Comparison of ENCODE assay signal across 21 cellular contexts in genomic region chr20:60752741-60753420, GRCh38.
"Had no signal": no experiment of that assay in that cellular context is flagged by ENCODE, and none has a peak within 500 bp of the region (broad histone marks: within the 10 kb centered on the region; RNA-seq: fewer than 3 reads in every experiment).

No MANE protein-coding gene starts in this region.

- H3K4me1 ChIP-seq: gastrocnemius medialis, left ventricle myocardium inferior, vagina had no signal

- ATAC-seq: gastrocnemius medialis; naive thymus-derived CD8-positive, alpha-beta T cell; T-helper 17 cell had no signal

- H3K9me3 ChIP-seq: gastrocnemius medialis, left ventricle myocardium inferior, vagina had no signal

- H3K36me3 ChIP-seq: brain microvascular endothelial cell, gastrocnemius medialis, left ventricle myocardium inferior, vagina, WERI-Rb-1 had no signal

- H3K27ac ChIP-seq: brain microvascular endothelial cell, coronary artery, gastrocnemius medialis, left ventricle myocardium inferior, vagina, WERI-Rb-1 had no signal

- H3K4me3 ChIP-seq: coronary artery, gastrocnemius medialis, left ventricle myocardium inferior, vagina had no signal

- H3K27me3 ChIP-seq: brain microvascular endothelial cell, gastrocnemius medialis, vagina had no signal

- DNase-seq: activated CD4-positive, alpha-beta T cell treated with anti-CD3 and anti-CD28 coated beads for 1 hour; activated CD8-positive, alpha-beta memory T cell treated with anti-CD3 and anti-CD28 coated beads for 24 hours; activated CD8-positive, alpha-beta memory T cell treated with anti-CD3 and anti-CD28 coated beads, Interleukin-2, amount 50 U/mL, for 48 hours; activated effector memory CD4-positive, alpha-beta T cell treated with Interleukin-2 at 50 U/mL for 16 hours; activated naive CD4-positive, alpha-beta T cell treated with anti-CD3 and anti-CD28 coated beads, Interleukin-2, amount 50 U/mL, for 16 hours; activated T-cell treated with anti-CD3 and anti-CD28 coated beads, Interleukin-2, amount 50 U/mL, for 48 hours; aorta; brain microvascular endothelial cell; gastrocnemius medialis; head of caudate nucleus; left ventricle myocardium inferior; naive thymus-derived CD8-positive, alpha-beta T cell; retina; stimulated activated CD4-positive, alpha-beta T cell treated with anti-CD3 and anti-CD28 coated beads, Interleukin-12 subunit alpha, Interleukin-12 subunit beta, amount 100 ng/mL, for 4 hours; stimulated activated CD4-positive, alpha-beta T cell treated with anti-CD3 and anti-CD28 coated beads, Interleukin-1b, Interleukin-23, amount 100 ng/mL, for 48 hours; stimulated activated CD8-positive, alpha-beta memory T cell treated with anti-CD3 and anti-CD28 coated beads, Interleukin-4, amount 100 ng/mL, for 48 hours; stimulated activated naive CD4-positive, alpha-beta T cell; T-helper 17 cell; WERI-Rb-1 had no signal
